In the genomic region with DNA sequence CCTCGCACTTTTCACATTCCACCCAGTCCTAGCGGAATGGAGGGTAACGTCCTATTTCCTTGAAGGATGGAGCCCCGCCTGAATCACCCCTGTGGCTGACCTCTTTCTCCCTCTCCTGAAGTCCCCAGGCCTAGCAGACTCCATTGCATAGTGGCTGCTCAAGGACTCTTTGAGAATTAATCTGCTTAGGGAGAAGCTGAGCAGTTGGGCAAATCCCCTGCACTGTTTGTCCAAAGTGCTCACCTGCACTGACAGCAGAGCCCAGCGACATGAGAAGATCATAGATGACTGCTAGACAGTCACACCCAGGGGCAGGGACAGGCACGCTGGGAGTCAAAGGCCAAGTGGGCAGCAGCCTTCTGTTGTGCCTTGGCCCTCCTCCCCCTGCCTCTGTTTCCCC, we compare ENCODE assay signal across 21 cellular contexts.
"Had no signal": no experiment of that assay in that cellular context is flagged by ENCODE, and none has a peak within 500 bp of the region (broad histone marks: within the 10 kb centered on the region; RNA-seq: fewer than 3 reads in every experiment).

No MANE protein-coding gene starts in this region.

- DNase-seq: activated B cell treated with CpG ODN at 0.5 μM for 24 hours; activated CD4-positive, alpha-beta memory T cell treated with anti-CD3 and anti-CD28 coated beads for 36 hours; activated CD4-positive, alpha-beta T cell treated with anti-CD3 and anti-CD28 coated beads for 1 hour; activated CD4-positive, alpha-beta T cell treated with anti-CD3 and anti-CD28 coated beads, Interleukin-2, amount 10 ng/mL, durations not matched to agents 7 days and 5 days; activated CD8-positive, alpha-beta memory T cell treated with anti-CD3 and anti-CD28 coated beads for 24 hours; activated gamma-delta T cell; activated naive CD4-positive, alpha-beta T cell treated with anti-CD3 and anti-CD28 coated beads for 36 hours; activated T-cell treated with anti-CD3 and anti-CD28 coated beads, Interleukin-2, amount 50 U/mL, for 48 hours; amygdala; KG1; NCI-H1092; NCI-H1417; NCI-H1694; NCI-H2029; NCI-H510A treated with DMSO at 0.1 percent for 48 hours; NCI-H748 treated with DMSO at 0.1 percent for 48 hours; SIG-M5; T-helper 17 cell; T-helper 9 cell had no signal

- ATAC-seq: activated T-helper 17 cell treated with anti-CD3 and anti-CD28 coated beads, Interleukin-2, amount 50 U/mL, for 72 hours; T-helper 17 cell had no signal

- FAIRE-seq: astrocyte had no signal
